In the genomic region with DNA sequence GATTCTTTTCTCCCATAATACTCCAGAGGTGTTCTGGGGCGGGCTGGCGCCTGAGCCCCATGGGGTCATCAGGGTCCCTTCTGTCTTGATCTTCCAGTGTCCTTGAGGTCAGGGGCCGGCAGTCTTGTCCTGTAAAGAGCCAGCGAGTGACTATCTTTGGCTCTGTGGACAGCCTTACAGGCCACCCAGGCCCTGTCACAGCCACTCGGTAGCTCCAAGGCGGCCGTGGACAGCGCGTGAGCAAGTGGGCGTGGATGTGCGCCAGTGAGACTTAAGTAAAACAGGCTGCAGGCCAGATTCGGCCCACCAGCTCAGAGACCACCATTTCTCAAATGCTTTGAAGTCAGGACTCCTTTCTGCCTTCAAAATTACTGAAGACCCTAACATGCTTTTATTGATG, we compare ENCODE assay signal across 26 cellular contexts. TPM values are rescaled to one million over a fixed set of nuclear protein-coding genes. Genes with fewer than 3 reads are reported as not detected.
"Had no signal": no experiment of that assay in that cellular context is flagged by ENCODE, and none has a peak within 500 bp of the region (broad histone marks: within the 10 kb centered on the region; RNA-seq: fewer than 3 reads in every experiment).

No MANE protein-coding gene starts in this region.

- ATAC-seq: activated CD8-positive, alpha-beta T cell treated with anti-CD3 and anti-CD28 coated beads for 36 hours; activated T-cell treated with anti-CD3 and anti-CD28 coated beads, Interleukin-2, amount 50 U/mL, for 4 hours; foreskin keratinocyte; T-cell had no signal

- H3K4me1 ChIP-seq: foreskin keratinocyte had no signal

- H3K9me3 ChIP-seq: adrenal gland, tibial artery, vagina had no signal

- H3K27ac ChIP-seq: adrenal gland, foreskin keratinocyte, tibial artery, vagina had no signal

- H3K4me3 ChIP-seq: adrenal gland, dorsolateral prefrontal cortex, tibial artery, vagina had no signal

- H3K27ac Mint-ChIP-seq: activated CD4-positive, alpha-beta T cell treated with anti-CD3 and anti-CD28 coated beads, Interleukin-2, amount 10 ng/mL, durations not matched to agents 24 days and 14 days had no signal

- DNase-seq: activated CD4-positive, alpha-beta T cell treated with anti-CD3 and anti-CD28 coated beads, Interleukin-2, amount 10 ng/mL, durations not matched to agents 24 days and 14 days; activated CD8-positive, alpha-beta T cell treated with anti-CD3 and anti-CD28 coated beads for 36 hours; activated effector memory CD4-positive, alpha-beta T cell treated with anti-CD3 and anti-CD28 coated beads, Interleukin-2, amount 50 U/mL, for 16 hours; activated naive CD4-positive, alpha-beta T cell treated with anti-CD3 and anti-CD28 coated beads, Interleukin-2, amount 50 U/mL, for 16 hours; activated T-cell treated with anti-CD3 and anti-CD28 coated beads, Interleukin-2, amount 50 U/mL, for 4 hours; adrenal gland; dorsolateral prefrontal cortex; foreskin keratinocyte; glutamatergic neuron; mammary epithelial cell; midbrain; nephron progenitor cell; nucleus accumbens; stimulated activated CD4-positive, alpha-beta T cell treated with anti-CD3 and anti-CD28 coated beads, Interleukin-2, amount 100 ng/mL, for 24 hours; stimulated activated naive CD4-positive, alpha-beta T cell treated with Interleukin-2 at 50 U/mL for 16 hours; substantia nigra; T-cell; T1000; tibial artery had no signal

- H3K27me3 ChIP-seq: adrenal gland, dorsolateral prefrontal cortex, foreskin keratinocyte, tibial artery, vagina had no signal

- H3K9me3 Mint-ChIP-seq: activated CD4-positive, alpha-beta T cell treated with anti-CD3 and anti-CD28 coated beads, Interleukin-2, amount 10 ng/mL, durations not matched to agents 24 days and 14 days; activated T-cell treated with anti-CD3 and anti-CD28 coated beads, Interleukin-2, amount 50 U/mL, for 4 hours; nephron progenitor cell; T-cell had no signal

- H3K4me3 Mint-ChIP-seq: activated CD4-positive, alpha-beta T cell treated with anti-CD3 and anti-CD28 coated beads, Interleukin-2, amount 10 ng/mL, durations not matched to agents 24 days and 14 days; activated CD8-positive, alpha-beta T cell treated with anti-CD3 and anti-CD28 coated beads for 36 hours; activated T-cell treated with anti-CD3 and anti-CD28 coated beads, Interleukin-2, amount 50 U/mL, for 4 hours; nephron progenitor cell had no signal

- H3K27me3 Mint-ChIP-seq: activated CD8-positive, alpha-beta T cell treated with anti-CD3 and anti-CD28 coated beads for 36 hours; T-cell had no signal

RNA-seq across cellular contexts. Expression of a gene that starts 31.0 kb away (rescaled TPM):
- total RNA-seq: activated CD4-positive, alpha-beta T cell treated with anti-CD3 and anti-CD28 coated beads, Interleukin-2, amount 10 ng/mL, durations not matched to agents 24 days and 14 days; activated CD8-positive, alpha-beta T cell treated with anti-CD3 and anti-CD28 coated beads for 36 hours; activated T-cell treated with anti-CD3 and anti-CD28 coated beads, Interleukin-2, amount 50 U/mL, for 4 hours; adrenal gland; astrocyte; cardiac septum; dorsolateral prefrontal cortex; epithelial cell of proximal tubule; fibroblast of lung; foreskin keratinocyte; mammary epithelial cell; posterior vena cava; skeletal muscle tissue; T-cell; vagina had no signal

RNA-seq across cellular contexts. Expression of a gene that starts 52.8 kb away (rescaled TPM):
- total RNA-seq: activated CD4-positive, alpha-beta T cell treated with anti-CD3 and anti-CD28 coated beads, Interleukin-2, amount 10 ng/mL, durations not matched to agents 24 days and 14 days; activated CD8-positive, alpha-beta T cell treated with anti-CD3 and anti-CD28 coated beads for 36 hours; activated T-cell treated with anti-CD3 and anti-CD28 coated beads, Interleukin-2, amount 50 U/mL, for 4 hours; astrocyte; cardiac septum; epithelial cell of proximal tubule; fibroblast of lung; foreskin keratinocyte; mammary epithelial cell; posterior vena cava; T-cell; vagina had no signal

RNA-seq across cellular contexts. Expression of a gene that starts 57.3 kb away (rescaled TPM):
- total RNA-seq: activated CD4-positive, alpha-beta T cell treated with anti-CD3 and anti-CD28 coated beads, Interleukin-2, amount 10 ng/mL, durations not matched to agents 24 days and 14 days; activated CD8-positive, alpha-beta T cell treated with anti-CD3 and anti-CD28 coated beads for 36 hours; activated T-cell treated with anti-CD3 and anti-CD28 coated beads, Interleukin-2, amount 50 U/mL, for 4 hours; adrenal gland; astrocyte; cardiac septum; dorsolateral prefrontal cortex; epithelial cell of proximal tubule; fibroblast of lung; foreskin keratinocyte; mammary epithelial cell; posterior vena cava; skeletal muscle tissue; T-cell; vagina had no signal
